13 cellular contexts compared by ENCODE assay signal in the genomic region with DNA sequence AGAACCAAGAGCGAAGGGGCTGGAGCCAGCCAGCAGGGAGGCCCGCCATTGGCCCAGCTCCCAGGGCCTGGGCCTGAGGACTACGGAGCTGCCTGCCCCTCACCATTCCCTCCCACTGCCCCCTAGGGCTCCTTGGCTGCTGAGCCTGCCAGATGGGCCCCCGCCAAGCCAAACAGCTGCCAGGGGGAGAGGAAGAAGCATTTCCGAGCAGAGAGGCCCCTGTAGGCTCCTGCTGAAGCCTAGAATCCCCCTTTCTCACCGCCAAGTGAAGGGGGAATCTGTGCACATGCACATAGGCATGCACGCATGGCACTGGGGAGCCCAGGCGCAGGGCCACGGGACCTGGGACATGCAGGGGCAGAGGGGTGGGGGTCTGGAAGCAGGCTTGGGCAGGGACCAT. TPM values are rescaled to one million over a fixed set of nuclear protein-coding genes. Genes with fewer than 3 reads are reported as not detected.
DNase-seq lines count a peak whose midpoint lies in the region; ATAC-seq, FAIRE-seq and TF ChIP-seq lines count a peak whose summit lies in the region.
"Had no signal": no experiment of that assay in that cellular context is flagged by ENCODE, and none has a peak within 500 bp of the region (broad histone marks: within the 10 kb centered on the region; RNA-seq: fewer than 3 reads in every experiment).

No MANE protein-coding gene starts in this region.

- no peaks in the 10 kb centered on the region for H3K36me3 ChIP-seq in KMS-11 (ENCODE audit: insufficient read depth)
- no peaks in the 10 kb centered on the region for H3K36me3 ChIP-seq in SU-DHL-6 (ENCODE audit: low read length)
- no peaks in the 10 kb centered on the region for H3K36me3 ChIP-seq in gastrocnemius medialis
- no peaks in the 10 kb centered on the region for H3K36me3 ChIP-seq in gastroesophageal sphincter
- H3K36me3 ChIP-seq: thyroid gland had no signal

- no peaks in the 10 kb centered on the region for H3K27me3 ChIP-seq in KMS-11 (ENCODE audit: insufficient read depth, low read depth)
- no peaks in the 10 kb centered on the region for H3K27me3 ChIP-seq in SU-DHL-6 (ENCODE audit: low read length)
- H3K27me3 ChIP-seq in gastrocnemius medialis, result no peaks in the 10 kb centered on the region
- H3K27me3 ChIP-seq in gastroesophageal sphincter, result no peaks in the 10 kb centered on the region
- H3K27me3 ChIP-seq: thyroid gland had no signal

- H3K36me3 Mint-ChIP-seq in activated CD8-positive, alpha-beta T cell treated with anti-CD3 and anti-CD28 coated beads for 36 hours (ENCODE audit: low read depth), result no peaks in the 10 kb centered on the region
- H3K36me3 Mint-ChIP-seq: CD8-positive, alpha-beta memory T cell had no signal

- no CpG with 5 or more reads among the region's 9 CpGs for WGBS in gastroesophageal sphincter (ENCODE audit: low coverage in 1 of 2), 2 donors

- H3K9me3 Mint-ChIP-seq in activated CD8-positive, alpha-beta T cell treated with anti-CD3 and anti-CD28 coated beads for 36 hours, result no peaks in the 10 kb centered on the region
- H3K9me3 Mint-ChIP-seq: CD8-positive, alpha-beta memory T cell; effector memory CD8-positive, alpha-beta T cell had no signal

- no peak overlapping the region for H3K4me3 ChIP-seq in KMS-11 (IDR thresholded peaks at IDR 0.05; ENCODE audit: insufficient read depth, low read depth, low read length)
- no peak overlapping the region for H3K4me3 ChIP-seq in SU-DHL-6 (ENCODE audit: insufficient read depth, low read length, poor library complexity, severe bottlenecking)
- no peak overlapping the region for H3K4me3 ChIP-seq in gastrocnemius medialis
- H3K4me3 ChIP-seq in gastroesophageal sphincter, result no peak overlapping the region
- H3K4me3 ChIP-seq: thyroid gland had no signal

- no peak for TF ChIP-seq CTCF in KMS-11 (conservative IDR thresholded peaks at IDR 0.05; ENCODE audit: low read depth, low read length)
- no peak for TF ChIP-seq CTCF in SU-DHL-6 (IDR thresholded peaks at IDR 0.05; ENCODE audit: insufficient read depth, low read length, poor library complexity, severe bottlenecking)
- TF ChIP-seq CTCF in gastrocnemius medialis (IDR thresholded peaks at IDR 0.05 in 4 of 5, conservative IDR thresholded peaks at IDR 0.05 in 1 of 5), result no peak
- no peak for TF ChIP-seq CTCF in gastroesophageal sphincter (IDR thresholded peaks at IDR 0.05)
- no peak for TF ChIP-seq CTCF in activated CD8-positive, alpha-beta T cell treated with anti-CD3 and anti-CD28 coated beads for 36 hours (IDR thresholded peaks at IDR 0.05)

- intact Hi-C loops in left cardiac atrium (cut with DNase I), result no loop called here
- intact Hi-C loops in gastrocnemius medialis (cut with DNase I; ENCODE audit: low total_unique reads), result no loop called here
- intact Hi-C loops in activated CD8-positive, alpha-beta T cell treated with anti-CD3 and anti-CD28 coated beads for 36 hours (cut with micrococcal nuclease), result no loop called here

- H3K27ac Mint-ChIP-seq in activated CD8-positive, alpha-beta T cell treated with anti-CD3 and anti-CD28 coated beads for 36 hours, result no peak overlapping the region
- H3K27ac Mint-ChIP-seq: CD8-positive, alpha-beta memory T cell; effector memory CD8-positive, alpha-beta T cell had no signal

- no peaks in the 10 kb centered on the region for H3K79me2 ChIP-seq in KMS-11 (ENCODE audit: insufficient read depth, low read depth)
- H3K79me2 ChIP-seq in SU-DHL-6 (ENCODE audit: insufficient read depth, low read length), result no peaks in the 10 kb centered on the region

- H3F3A ChIP-seq in SU-DHL-6 (ENCODE audit: insufficient read depth), result peaks cover 24% of the 10 kb centered on the region

- DNase-seq in left cardiac atrium, result peak; percentile 63
- no peak for DNase-seq in gastrocnemius medialis
- DNase-seq in activated CD8-positive, alpha-beta T cell treated with anti-CD3 and anti-CD28 coated beads for 36 hours, result no peak
- no peak for DNase-seq in frontal cortex (ENCODE audit: low spot score in 2 of 2)
- DNase-seq: activated CD4-positive, alpha-beta T cell treated with anti-CD3 and anti-CD28 coated beads for 48 hours; CD8-positive, alpha-beta memory T cell; effector memory CD8-positive, alpha-beta T cell; SW 1271; thyroid gland had no signal

- H3K27me3 Mint-ChIP-seq in activated CD8-positive, alpha-beta T cell treated with anti-CD3 and anti-CD28 coated beads for 36 hours, result peaks cover 6% of the 10 kb centered on the region

- H3K4me3 Mint-ChIP-seq in activated CD8-positive, alpha-beta T cell treated with anti-CD3 and anti-CD28 coated beads for 36 hours, result no peak overlapping the region
- H3K4me3 Mint-ChIP-seq: CD8-positive, alpha-beta memory T cell; effector memory CD8-positive, alpha-beta T cell had no signal

- H3K4me1 Mint-ChIP-seq in activated CD8-positive, alpha-beta T cell treated with anti-CD3 and anti-CD28 coated beads for 36 hours (ENCODE audit: low read depth), result no peaks in the 10 kb centered on the region
- H3K4me1 Mint-ChIP-seq: CD8-positive, alpha-beta memory T cell had no signal

- H3K9me2 ChIP-seq in SU-DHL-6 (replicated peaks; ENCODE audit: insufficient read depth, low read length), result no peaks in the 10 kb centered on the region

- in situ Hi-C loops in gastrocnemius medialis (cut with MboI; ENCODE audit: low sequenced_read_pairs in 4 of 4), result no loop called here

- CTCF ChIA-PET in activated CD8-positive, alpha-beta T cell treated with anti-CD3 and anti-CD28 coated beads for 36 hours (lab: Charles Lee), result interaction anchor here (1.5 kb wide), 1 partner anchor 8 kb away, joined by 9 read pairs; no protein-coding TSS in a partner anchor

- H3K9me3 ChIP-seq in SU-DHL-6 (ENCODE audit: insufficient read depth, low read length) (no peaks in the 10 kb centered on the region), gastrocnemius medialis (no peaks in the 10 kb centered on the region), gastroesophageal sphincter (no peaks in the 10 kb centered on the region)
- H3K9me3 ChIP-seq: thyroid gland had no signal

- no peak for TF ChIP-seq POLR2A in gastrocnemius medialis (IDR thresholded peaks at IDR 0.05)
- no peak for TF ChIP-seq POLR2A in gastroesophageal sphincter (IDR thresholded peaks at IDR 0.05)

- peak overlapping the region; percentile 81 for H3K4me2 ChIP-seq in KMS-11
- peak overlapping the region; percentile 47 for H3K4me2 ChIP-seq in SU-DHL-6 (ENCODE audit: low read depth, low read length, poor library complexity, severe bottlenecking)

- FAIRE-seq in frontal cortex (lab: Jason Lieb, UNC), result no peak

- POLR2A ChIA-PET in activated CD8-positive, alpha-beta T cell treated with anti-CD3 and anti-CD28 coated beads for 36 hours (lab: Charles Lee), result interaction anchor here (0.9 kb wide), 1 partner anchor 53 kb away, joined by 3 read pairs; no protein-coding TSS in a partner anchor

- TF ChIP-seq EP300 in gastroesophageal sphincter (IDR thresholded peaks at IDR 0.05), result no peak

- H3K9ac ChIP-seq in KMS-11 (peak overlapping the region; percentile 32; the same call in 1 of the 2 replicates), SU-DHL-6 (ENCODE audit: low read length) (no peak overlapping the region; the same call in 1 of the 2 replicates)

- H4K20me1 ChIP-seq in KMS-11 (ENCODE audit: insufficient read depth) (no peaks in the 10 kb centered on the region), SU-DHL-6 (ENCODE audit: low read depth, low read length) (no peaks in the 10 kb centered on the region)

- H3K27ac ChIP-seq in KMS-11 (peak overlapping the region; percentile 73), SU-DHL-6 (ENCODE audit: low read depth, low read length) (no peak overlapping the region; the same call in 1 of the 2 replicates), gastrocnemius medialis (peak overlapping the region in 3 of 4 donors; percentile 18 to 28 (median 19)), gastroesophageal sphincter (peak overlapping the region in 2 of 4 donors; percentile 37 to 59)

- H3K4me1 ChIP-seq in KMS-11 (ENCODE audit: low read depth, poor library complexity, severe bottlenecking) (peaks cover 43% of the 10 kb centered on the region), gastrocnemius medialis (peaks cover 7 to 21% of the 10 kb centered on the region in 2 donors), gastroesophageal sphincter (peaks cover 0 to 22% (median 14%) of the 10 kb centered on the region in 3 donors)

- H2AFZ ChIP-seq in KMS-11 (ENCODE audit: low read depth) (no peak overlapping the region), SU-DHL-6 (ENCODE audit: low read depth, low read length, severe bottlenecking) (no peak overlapping the region)

- ATAC-seq in left cardiac atrium (peak; percentile 29 to 77), gastrocnemius medialis (no peak), GM18498 (IDR thresholded peaks at IDR 0.05; ENCODE audit: unreplicated experiment) (no peak), gastroesophageal sphincter (no peak)
- ATAC-seq in activated CD8-positive, alpha-beta T cell treated with anti-CD3 and anti-CD28 coated beads for 36 hours, result no peak
- ATAC-seq: effector memory CD8-positive, alpha-beta T cell had no signal

RNA-seq across cellular contexts. Expression of gene MRPS18A, which starts 28.5 kb away (rescaled TPM):
- total RNA-seq in left cardiac atrium (10 to 100 TPM; 34.8 to 36.5 TPM), gastrocnemius medialis (100 to 1,000 TPM; 161 to 171 (median 168) TPM), gastroesophageal sphincter (10 to 100 TPM; 36.3 to 47.3 (median 38.6) TPM), frontal cortex (16.3 TPM)
- total RNA-seq in activated CD8-positive, alpha-beta T cell treated with anti-CD3 and anti-CD28 coated beads for 36 hours, result 10 to 100 TPM; 45.4 to 52.9 TPM

RNA-seq across cellular contexts. Expression of gene VEGFA, which starts 53.9 kb away (rescaled TPM):
- 100 to 1,000 TPM; 168 to 212 TPM for total RNA-seq in left cardiac atrium
- 100 to 1,000 TPM in 3 of 4 donors, 10 to 100 TPM in 1; 66.4 to 195 (median 149) TPM for total RNA-seq in gastrocnemius medialis
- 10 to 100 TPM; 32.2 to 66.2 (median 40.1) TPM for total RNA-seq in gastroesophageal sphincter
- 100 to 1,000 TPM in 1 of 2 experiments, 10 to 100 TPM in 1; 93.7 to 104 TPM for total RNA-seq in activated CD8-positive, alpha-beta T cell treated with anti-CD3 and anti-CD28 coated beads for 36 hours
- 15.5 TPM for total RNA-seq in frontal cortex

Comparison
In these comparisons a context has a peak if more than half of its experiments do, and no peak if none do; other contexts are left out.
1. ATAC-seq: peak in left cardiac atrium (2 of 2); none in gastrocnemius medialis (0 of 2), GM18498 (single experiment), gastroesophageal sphincter (single experiment) and activated CD8-positive, alpha-beta T cell treated with anti-CD3 and anti-CD28 coated beads for 36 hours (single experiment).